11 cellular contexts compared by ENCODE assay signal in genomic region chr2:88754585-88755305, GRCh38.
DNase-seq lines count a peak whose midpoint lies in the region; ATAC-seq and TF ChIP-seq lines count a peak whose summit lies in the region.
"Had no signal": no experiment of that assay in that cellular context is flagged by ENCODE, and none has a peak within 500 bp of the region (broad histone marks: within the 10 kb centered on the region; RNA-seq: fewer than 3 reads in every experiment).

No MANE protein-coding gene starts in this region.

- H3K4me3 ChIP-seq in mucosa of rectum (ENCODE audit: low read length in 2 of 2) = no peak overlapping the region
- H3K4me3 ChIP-seq in mucosa of descending colon = no peak overlapping the region
- H3K4me3 ChIP-seq: SJCRH30 had no signal

- peaks cover 45% of the 10 kb centered on the region for H3K36me3 Mint-ChIP-seq in T-helper 1 cell treated with Interleukin-12 subunit alpha and Interleukin-12 subunit beta and Interleukin-4 antibody, amounts not matched to agents 30 μg/mL and 1 μg/mL, for 36 hours (ENCODE audit: low read depth)

- DNase-seq in T-helper 1 cell (no peak), DMS53 treated with DMSO at 0.1 percent for 48 hours (lab: John Stamatoyannopoulos, UW; ENCODE audit: unreplicated experiment) (no peak), mucosa of descending colon (no peak), D341Med (ENCODE audit: low spot score) (no peak)
- DNase-seq: SJCRH30 had no signal

- ATAC-seq in HG02571 (IDR thresholded peaks at IDR 0.05; ENCODE audit: unreplicated experiment) (peak; percentile 37), mucosa of descending colon (no peak)
- ATAC-seq: HCT116 had no signal

- no peak overlapping the region for H3K9ac ChIP-seq in mucosa of rectum (ENCODE audit: low read depth in 1 of 2, low read length in 2 of 2)

- H3K27ac ChIP-seq in KOPT-K1 (ENCODE audit: low read depth, low read length, poor library complexity, severe bottlenecking) (peak overlapping the region; percentile 58), mucosa of rectum (ENCODE audit: low read depth in 2 of 2, low read length in 2 of 2) (peak overlapping the region; percentile 32 to 78)
- H3K27ac ChIP-seq: SJCRH30 had no signal

- H3K27me3 Mint-ChIP-seq in T-helper 1 cell treated with Interleukin-12 subunit alpha and Interleukin-12 subunit beta and Interleukin-4 antibody, amounts not matched to agents 30 μg/mL and 1 μg/mL, for 36 hours (ENCODE audit: low read depth) = no peaks in the 10 kb centered on the region
- H3K27me3 Mint-ChIP-seq: brain had no signal

- peak overlapping the region; percentile 91 for H3K27ac Mint-ChIP-seq in T-helper 1 cell treated with Interleukin-12 subunit alpha and Interleukin-12 subunit beta and Interleukin-4 antibody, amounts not matched to agents 30 μg/mL and 1 μg/mL, for 36 hours

- H3K9me3 ChIP-seq in KOPT-K1 (ENCODE audit: insufficient read depth, low read length, poor library complexity, severe bottlenecking) (peaks cover 21% of the 10 kb centered on the region), mucosa of rectum (ENCODE audit: control insufficient read depth in 2 of 2, low read length in 2 of 2) (no peaks in the 10 kb centered on the region), mucosa of descending colon (peaks cover 14% of the 10 kb centered on the region)
- H3K9me3 ChIP-seq: SJCRH30 had no signal

- no peaks in the 10 kb centered on the region for H3K27me3 ChIP-seq in mucosa of rectum (ENCODE audit: control insufficient read depth in 2 of 2, insufficient read depth in 2 of 2, low read length in 2 of 2)
- H3K27me3 ChIP-seq: SJCRH30 had no signal

- H3K4me1 Mint-ChIP-seq in T-helper 1 cell treated with Interleukin-12 subunit alpha and Interleukin-12 subunit beta and Interleukin-4 antibody, amounts not matched to agents 30 μg/mL and 1 μg/mL, for 36 hours (ENCODE audit: low read depth) = peaks cover 28% of the 10 kb centered on the region
- H3K4me1 Mint-ChIP-seq: brain had no signal

- H3K4me3 Mint-ChIP-seq in T-helper 1 cell treated with Interleukin-12 subunit alpha and Interleukin-12 subunit beta and Interleukin-4 antibody, amounts not matched to agents 30 μg/mL and 1 μg/mL, for 36 hours = peak overlapping the region; percentile 0
- H3K4me3 Mint-ChIP-seq: brain had no signal

- peaks cover 17% of the 10 kb centered on the region for H3K9me3 Mint-ChIP-seq in T-helper 1 cell treated with Interleukin-12 subunit alpha and Interleukin-12 subunit beta and Interleukin-4 antibody, amounts not matched to agents 30 μg/mL and 1 μg/mL, for 36 hours

- peaks cover 0 to 3% of the 10 kb centered on the region in 2 donors for H3K4me1 ChIP-seq in mucosa of rectum (ENCODE audit: control insufficient read depth in 2 of 2, insufficient read depth in 2 of 2, low read length in 2 of 2)
- no peaks in the 10 kb centered on the region for H3K4me1 ChIP-seq in mucosa of descending colon (ENCODE audit: low read depth)
- H3K4me1 ChIP-seq: SJCRH30 had no signal

- intact Hi-C loops in mucosa of descending colon (cut with DNase I, micrococcal nuclease) = no loop called here

- TF ChIP-seq CTCF in mucosa of descending colon (IDR thresholded peaks at IDR 0.05) = no peak

- peaks cover 32% of the 10 kb centered on the region for H3K36me3 ChIP-seq in KOPT-K1 (ENCODE audit: insufficient read depth, low read length)
- peaks cover 17 to 22% of the 10 kb centered on the region in 2 donors for H3K36me3 ChIP-seq in mucosa of rectum (ENCODE audit: control insufficient read depth in 2 of 2, insufficient read depth in 2 of 2, low read length in 2 of 2)
- H3K36me3 ChIP-seq in mucosa of descending colon (ENCODE audit: low read depth) = no peaks in the 10 kb centered on the region
